13 cellular contexts compared by ENCODE assay signal in genomic region chr15:98777426-98777825, GRCh38.
A peak's percentile ranks its signal among the peaks of the same experiment; 100 is the strongest.
DNase-seq lines count a peak whose midpoint lies in the region; ATAC-seq and TF ChIP-seq lines count a peak whose summit lies in the region.
"Had no signal": no experiment of that assay in that cellular context is flagged by ENCODE, and none has a peak within 500 bp of the region (broad histone marks: within the 10 kb centered on the region; RNA-seq: fewer than 3 reads in every experiment).

No MANE protein-coding gene starts in this region.

- H3K4me3 ChIP-seq in spleen: no peak overlapping the region

- no peaks in the 10 kb centered on the region for H3K27me3 ChIP-seq in spleen (replicated peaks in 1 of 7)

- H3K36me3 Mint-ChIP-seq in brain (peaks cover 21% of the 10 kb centered on the region), nephron progenitor cell (ENCODE audit: low read depth) (peaks cover 4% of the 10 kb centered on the region)

- intact Hi-C loops in spleen (cut with DNase I; ENCODE audit: low total_unique reads): loop anchor here (10.0 kb wide), 2 partner anchors 133 to 297 kb away; partner anchors contain the start of gene IGF1R

- ATAC-seq in stimulated activated naive CD8-positive, alpha-beta T cell treated with anti-CD3 and anti-CD28 coated beads, Interleukin-15, amount 100 ng/mL, for 72 hours: no peak
- no peak for ATAC-seq in stimulated activated naive CD8-positive, alpha-beta T cell treated with anti-CD3 and anti-CD28 coated beads, Interleukin-15, Interleukin-2, amounts not matched to agents 100 U/mL and 50 U/mL, for 24 hours
- ATAC-seq in GM21447 (IDR thresholded peaks at IDR 0.05; ENCODE audit: unreplicated experiment): no peak

- no peak for DNase-seq in stimulated activated naive CD8-positive, alpha-beta T cell treated with anti-CD3 and anti-CD28 coated beads, Interleukin-15, amount 100 ng/mL, for 72 hours
- DNase-seq in stimulated activated naive CD8-positive, alpha-beta T cell treated with anti-CD3 and anti-CD28 coated beads, Interleukin-15, Interleukin-2, amounts not matched to agents 100 U/mL and 50 U/mL, for 24 hours: no peak
- DNase-seq in nephron progenitor cell (no peak), OCI-M2 (lab: John Stamatoyannopoulos, UW; ENCODE audit: unreplicated experiment) (no peak), spleen (no peak)
- no peak for DNase-seq in activated CD4-positive, CD25-positive, alpha-beta regulatory T cell treated with anti-CD3 and anti-CD28 coated beads, Interleukin-2, amount 50 U/mL, for 72 hours
- DNase-seq: activated CD4-positive, alpha-beta T cell treated with anti-CD3 and anti-CD28 coated beads for 1 hour; activated effector memory CD4-positive, alpha-beta T cell treated with Interleukin-2 at 50 U/mL for 16 hours; EL; NCI-H510A treated with DMSO at 0.1 percent for 48 hours; SIG-M5 had no signal

- peak overlapping the region in 1 of 2 donors; percentile 50 for H3K27ac Mint-ChIP-seq in stimulated activated naive CD8-positive, alpha-beta T cell treated with anti-CD3 and anti-CD28 coated beads, Interleukin-15, amount 100 ng/mL, for 72 hours
- peak overlapping the region in 3 of 5 experiments; percentile 60 to 94 (median 66) for H3K27ac Mint-ChIP-seq in brain
- H3K27ac Mint-ChIP-seq in nephron progenitor cell: peak overlapping the region; percentile 98

- no peaks in the 10 kb centered on the region for H3K27me3 Mint-ChIP-seq in stimulated activated naive CD8-positive, alpha-beta T cell treated with anti-CD3 and anti-CD28 coated beads, Interleukin-15, amount 100 ng/mL, for 72 hours
- H3K27me3 Mint-ChIP-seq in brain (no peaks in the 10 kb centered on the region), nephron progenitor cell (ENCODE audit: low read depth, poor library complexity) (no peaks in the 10 kb centered on the region)

- TF ChIP-seq POLR2A in spleen (IDR thresholded peaks at IDR 0.05): no peak

- peak overlapping the region in 3 of 8 donors; percentile 33 to 53 (median 47) for H3K27ac ChIP-seq in spleen

- no peaks in the 10 kb centered on the region for H3K9me3 ChIP-seq in spleen

- no peaks in the 10 kb centered on the region for H3K9me3 Mint-ChIP-seq in stimulated activated naive CD8-positive, alpha-beta T cell treated with anti-CD3 and anti-CD28 coated beads, Interleukin-15, amount 100 ng/mL, for 72 hours
- H3K9me3 Mint-ChIP-seq in brain (no peaks in the 10 kb centered on the region), nephron progenitor cell (no peaks in the 10 kb centered on the region)

- H3K36me3 ChIP-seq in spleen: no peaks in the 10 kb centered on the region

- H3K4me3 Mint-ChIP-seq in stimulated activated naive CD8-positive, alpha-beta T cell treated with anti-CD3 and anti-CD28 coated beads, Interleukin-15, amount 100 ng/mL, for 72 hours: peak overlapping the region; percentile 68 to 76
- H3K4me3 Mint-ChIP-seq in brain: no peak overlapping the region
- peak overlapping the region; percentile 55 for H3K4me3 Mint-ChIP-seq in nephron progenitor cell

- TF ChIP-seq CTCF in brain (conservative IDR thresholded peaks at IDR 0.05): no peak
- TF ChIP-seq CTCF in nephron progenitor cell (IDR thresholded peaks at IDR 0.05): no peak
- TF ChIP-seq CTCF in spleen (IDR thresholded peaks at IDR 0.05 in 8 of 11, conservative IDR thresholded peaks at IDR 0.05 in 3 of 11): no peak

- WGBS in spleen, 5 donors: 72 to 77% (median 76%) methylated on average over 9 of the region's 9 CpGs

- H3K4me1 ChIP-seq in spleen: peaks cover 20 to 74% (median 47%) of the 10 kb centered on the region in 6 donors

- peaks cover 53% of the 10 kb centered on the region for H3K4me1 Mint-ChIP-seq in stimulated activated naive CD8-positive, alpha-beta T cell treated with anti-CD3 and anti-CD28 coated beads, Interleukin-15, amount 100 ng/mL, for 72 hours
- H3K4me1 Mint-ChIP-seq in brain (peaks cover 55% of the 10 kb centered on the region), nephron progenitor cell (peaks cover 74% of the 10 kb centered on the region)

Comparison
In these comparisons a context has a peak if more than half of its experiments do, and no peak if none do; other contexts are left out.
1. H3K4me3 Mint-ChIP-seq: peak in stimulated activated naive CD8-positive, alpha-beta T cell treated with anti-CD3 and anti-CD28 coated beads, Interleukin-15, amount 100 ng/mL, for 72 hours (2 of 2) and nephron progenitor cell (single experiment); none in brain (0 of 5).